In genomic region chr1:161096015-161096414, GRCh38 we compare ENCODE assay signal across 15 cellular contexts. TPM values are rescaled to one million over a fixed set of nuclear protein-coding genes. Genes with fewer than 3 reads are reported as not detected.
A peak's percentile ranks its signal among the peaks of the same experiment; 100 is the strongest.
DNase-seq lines count a peak whose midpoint lies in the region; ATAC-seq, FAIRE-seq and TF ChIP-seq lines count a peak whose summit lies in the region.
"Had no signal": no experiment of that assay in that cellular context is flagged by ENCODE, and none has a peak within 500 bp of the region (broad histone marks: within the 10 kb centered on the region; RNA-seq: fewer than 3 reads in every experiment).

No MANE protein-coding gene starts in this region.

- H3K36me3 ChIP-seq in left ventricle myocardium inferior (peaks cover 2% of the 10 kb centered on the region), right atrium auricular region (peaks cover 7% of the 10 kb centered on the region), HEK293 (ENCODE audit: control insufficient read depth in 2 of 2, insufficient read depth in 1 of 2, low read length in 2 of 2) (peaks cover 4 to 24% of the 10 kb centered on the region in 2 experiments; a peak in 2 of 3 replicates), adipocyte (ENCODE audit: control insufficient read depth, insufficient read depth, low read length, severe bottlenecking) (peaks cover 15% of the 10 kb centered on the region), HepG2 (replicated peaks in 1 of 2; ENCODE audit: control insufficient read depth in 1 of 2, insufficient read depth in 2 of 2, low read length in 2 of 2) (peaks cover 0 to 3% of the 10 kb centered on the region in 2 experiments; a peak in 3 of 5 replicates)
- H3K36me3 ChIP-seq in effector memory CD4-positive, alpha-beta T cell (ENCODE audit: control insufficient read depth, insufficient read depth, low read length) = peaks cover 3% of the 10 kb centered on the region

- TF ChIP-seq CTCF in left ventricle myocardium inferior (IDR thresholded peaks at IDR 0.05; ENCODE audit: borderline replicate concordance) = no peak
- TF ChIP-seq CTCF in right atrium auricular region (IDR thresholded peaks at IDR 0.05) = no peak
- TF ChIP-seq CTCF in HEK293 (tag by site-specific recombination; IDR thresholded peaks at IDR 0.05) = no peak
- TF ChIP-seq CTCF in HepG2 (CRISPR knock-in tag; IDR thresholded peaks at IDR 0.05) = no peak

- in situ Hi-C loops in HepG2 (cut with HindIII; ENCODE audit: extremely low pct_ligation_motif_present, low pct_unique_long_range_greater_than_20kb) = loop anchor here (10.0 kb wide), 1 partner anchor 101 kb away; no protein-coding TSS in a partner anchor

- no peak for ATAC-seq in HepG2

- H3K27ac ChIP-seq in left ventricle myocardium inferior (replicated peaks) (peak overlapping the region; percentile 74), right atrium auricular region (no peak overlapping the region), HEK293 (ENCODE audit: extremely low read depth, low read depth, low read length) (no peak overlapping the region), HepG2 (ENCODE audit: extremely low read length, insufficient read depth, low read length) (no peak overlapping the region)
- no peak overlapping the region for H3K27ac ChIP-seq in effector memory CD4-positive, alpha-beta T cell (ENCODE audit: insufficient read depth, low read length, poor library complexity, severe bottlenecking)

- H3K79me2 ChIP-seq in HepG2 (ENCODE audit: insufficient read depth, low read length) = no peaks in the 10 kb centered on the region

- TF ChIP-seq EP300 in HepG2 (IDR thresholded peaks at IDR 0.05; ENCODE audit: low read depth in 2 of 2, low read length in 2 of 2) (no peak), HepG2 (CRISPR knock-in tag; IDR thresholded peaks at IDR 0.05; ENCODE audit: borderline replicate concordance) (no peak)

- TF ChIP-seq RAD21 in HepG2 (CRISPR knock-in tag; IDR thresholded peaks at IDR 0.05) = no peak

- CTCF ChIA-PET in HEK293 (lab: Yijun Ruan, JAX) = interaction anchor here (0.6 to 4.5 kb wide), 9 partner anchors 24 to 261 kb away, joined by 3 to 60 read pairs (median 9); partner anchors contain the start of genes ARHGAP30, F11R and USF1
- CTCF ChIA-PET in HepG2 (lab: Yijun Ruan, JAX; ENCODE audit: low intra/inter-chr PET ratio, low total read pairs) = interaction anchor here (3.3 kb wide), 1 partner anchor 23 kb away, joined by 50 read pairs; no protein-coding TSS in a partner anchor

- H3K4me2 ChIP-seq in HepG2 (ENCODE audit: low read depth, low read length) = no peak overlapping the region

- no peak overlapping the region for H3K4me3 ChIP-seq in left ventricle myocardium inferior
- no peak overlapping the region for H3K4me3 ChIP-seq in right atrium auricular region
- no peak overlapping the region for H3K4me3 ChIP-seq in HEK293 (ENCODE audit: low read depth, low read length)
- no peak overlapping the region for H3K4me3 ChIP-seq in adipocyte (ENCODE audit: low read length)
- H3K4me3 ChIP-seq in HepG2 (replicated peaks in 1 of 3; ENCODE audit: insufficient read depth in 1 of 3, low read depth in 2 of 3, low read length in 3 of 3) = no peak overlapping the region
- H3K4me3 ChIP-seq in effector memory CD4-positive, alpha-beta T cell (ENCODE audit: insufficient read depth, low read depth, low read length, poor library complexity, severe bottlenecking) = no peak overlapping the region

- no peaks in the 10 kb centered on the region for H4K20me1 ChIP-seq in HepG2 (ENCODE audit: insufficient read depth, low read length)

- no peak overlapping the region for H2AFZ ChIP-seq in HepG2 (ENCODE audit: low read length)

- H3K27me3 ChIP-seq in left ventricle myocardium inferior (ENCODE audit: low read depth) = no peaks in the 10 kb centered on the region
- no peaks in the 10 kb centered on the region for H3K27me3 ChIP-seq in right atrium auricular region
- no peaks in the 10 kb centered on the region for H3K27me3 ChIP-seq in adipocyte (replicated peaks; ENCODE audit: control insufficient read depth, insufficient read depth, low read length)
- H3K27me3 ChIP-seq in HepG2 (ENCODE audit: control insufficient read depth in 1 of 2, insufficient read depth in 2 of 2, low read length in 2 of 2) = peaks cover 0 to 15% of the 10 kb centered on the region in 2 experiments; a peak in 2 of 5 replicates
- no peaks in the 10 kb centered on the region for H3K27me3 ChIP-seq in effector memory CD4-positive, alpha-beta T cell (replicated peaks; ENCODE audit: control insufficient read depth, insufficient read depth, low read length, poor library complexity, severe bottlenecking)

- DNase-seq in left ventricle myocardium inferior = no peak
- DNase-seq in right atrium auricular region (ENCODE audit: low spot score) = no peak
- no peak for DNase-seq in adipocyte (ENCODE audit: low read depth)
- no peak for DNase-seq in HK-2 (ENCODE audit: unreplicated experiment)
- DNase-seq in globus pallidus (ENCODE audit: low spot score) = no peak
- no peak for DNase-seq in HepG2 (ENCODE audit: low spot score)
- DNase-seq in effector memory CD4-positive, alpha-beta T cell = no peak
- DNase-seq: ACHN, NCI-H1092, NCI-H526, SIG-M5 had no signal

- no peak for TF ChIP-seq POLR2A in HepG2 (IDR thresholded peaks at IDR 0.05; ENCODE audit: insufficient read depth in 1 of 2, low read depth in 2 of 2, low read length in 2 of 2)

- no peaks in the 10 kb centered on the region for H3K9me3 ChIP-seq in left ventricle myocardium inferior (replicated peaks)
- H3K9me3 ChIP-seq in right atrium auricular region = no peaks in the 10 kb centered on the region
- H3K9me3 ChIP-seq in HEK293 (ENCODE audit: control insufficient read depth, insufficient read depth, low read depth, low read length) = no peaks in the 10 kb centered on the region
- no peaks in the 10 kb centered on the region for H3K9me3 ChIP-seq in adipocyte (ENCODE audit: control insufficient read depth, low read length)
- no peaks in the 10 kb centered on the region for H3K9me3 ChIP-seq in HepG2 (ENCODE audit: low read length)
- H3K9me3 ChIP-seq in effector memory CD4-positive, alpha-beta T cell (ENCODE audit: control insufficient read depth, low read length) = no peaks in the 10 kb centered on the region

- intact Hi-C loops in left ventricle myocardium inferior (cut with micrococcal nuclease) = loop anchor here (5.0 kb wide), 1 partner anchor 99 kb away; no protein-coding TSS in a partner anchor
- intact Hi-C loops in HepG2 (cut with micrococcal nuclease; ENCODE audit: unreplicated experiment) = loop anchor here (2.0 kb wide), 2 partner anchors 43 to 99 kb away; no protein-coding TSS in a partner anchor

- POLR2A ChIA-PET in HEK293 (lab: Yijun Ruan, JAX) = no interaction called here
- POLR2A ChIA-PET in HepG2 (lab: Yijun Ruan, JAX) = no interaction called here

- peaks cover 40% of the 10 kb centered on the region for H3K4me1 ChIP-seq in left ventricle myocardium inferior
- peaks cover 0 to 23% of the 10 kb centered on the region in 2 donors for H3K4me1 ChIP-seq in right atrium auricular region
- no peaks in the 10 kb centered on the region; the same call in 1 of the 2 replicates for H3K4me1 ChIP-seq in HEK293 (ENCODE audit: control insufficient read depth, insufficient read depth, low read length)
- peaks cover 48% of the 10 kb centered on the region for H3K4me1 ChIP-seq in adipocyte (ENCODE audit: control insufficient read depth, insufficient read depth, low read length)
- peaks cover 15% of the 10 kb centered on the region for H3K4me1 ChIP-seq in HepG2 (ENCODE audit: insufficient read depth, low read length)
- no peaks in the 10 kb centered on the region for H3K4me1 ChIP-seq in effector memory CD4-positive, alpha-beta T cell (ENCODE audit: control insufficient read depth, insufficient read depth, low read length, poor library complexity, severe bottlenecking)

- WGBS in HepG2 (ENCODE audit: low lambda C conversion rate) = 36% methylated on average over 1 of the region's 2 CpGs

- H3K9ac ChIP-seq in adipocyte (ENCODE audit: low read length) = peak overlapping the region; percentile 1
- H3K9ac ChIP-seq in HepG2 (ENCODE audit: insufficient read depth, low read depth, low read length) = no peak overlapping the region

- no peak for FAIRE-seq in HepG2 (lab: Jason Lieb, UNC)
- FAIRE-seq: bronchial epithelial cell had no signal

- BruUV-seq in HepG2 (replicated peaks; lab: Mats Ljungman, UMichigan) = no TSS peak

RNA-seq across cellular contexts. Expression of gene KLHDC9, which starts 2.1 kb away (rescaled TPM):
- total RNA-seq in left ventricle myocardium inferior (9.1 TPM), right atrium auricular region (1 to 10 TPM; 2.9 to 7.8 TPM), HepG2 (2016; rRNA removed; fragmentation: Illumina TruSeq; extraction: Trizol) (2.9 and 4.0 TPM in 2 replicates)
- 3.2 and 6.6 TPM in 2 replicates for total RNA-seq in HepG2 (2016; cell fraction: cytosol; rRNA removed; fragmentation: Illumina TruSeq; extraction: Trizol; ENCODE audit: low read depth)
- 3.0 and 3.4 TPM in 2 replicates for total RNA-seq in HepG2 (2016; cell fraction: insoluble cytoplasmic fraction; rRNA removed; fragmentation: Illumina TruSeq; extraction: Trizol)
- 4.4 and 4.5 TPM in 2 replicates for total RNA-seq in HepG2 (2016; cell fraction: membrane; rRNA removed; fragmentation: Illumina TruSeq; extraction: Trizol)
- 1.6 and 2.4 TPM in 2 replicates for total RNA-seq in HepG2 (2016; cell fraction: nucleus; rRNA removed; fragmentation: Illumina TruSeq; extraction: Trizol)
- 2.6 and 2.9 TPM in 2 replicates for polyA plus RNA-seq in HepG2 (2011; rRNA removed)
- 2.1 and 2.2 TPM in 2 replicates for polyA plus RNA-seq in HepG2 (2011; cell fraction: cytosol; rRNA removed)
- 3.6 and 5.0 TPM in 2 replicates for polyA plus RNA-seq in HepG2 (2011; cell fraction: nucleus; rRNA removed)
- polyA plus RNA-seq in HepG2 (2012) = 1.2 and 1.6 TPM in 2 replicates
- 3.9 and 4.2 TPM in 2 replicates for polyA plus RNA-seq in HepG2 (2016; cell fraction: cytosol; fragmentation: Illumina TruSeq; extraction: Trizol; ENCODE audit: low read depth)
- polyA plus RNA-seq in HepG2 (2016; cell fraction: insoluble cytoplasmic fraction; fragmentation: Illumina TruSeq; extraction: Trizol; ENCODE audit: low read depth) = 2.9 and 3.2 TPM in 2 replicates
- polyA plus RNA-seq in HepG2 (2016; cell fraction: membrane; fragmentation: Illumina TruSeq; extraction: Trizol; ENCODE audit: low read depth) = 3.3 and 4.6 TPM in 2 replicates
- 2.6 and 3.4 TPM in 2 replicates for polyA plus RNA-seq in HepG2 (2016; cell fraction: nucleus; fragmentation: Illumina TruSeq; extraction: Trizol; ENCODE audit: insufficient read depth, low read depth)
- polyA minus RNA-seq in HepG2 (2011; rRNA and poly(A)+ RNA removed; ENCODE audit: low replicate concordance) = 0.22 and 1.7 TPM in 2 replicates
- 0.88 TPM in 1 of 2 replicates, not detected in the other for polyA minus RNA-seq in HepG2 (2011; cell fraction: cytosol; rRNA and poly(A)+ RNA removed)
- polyA minus RNA-seq in HepG2 (2011; cell fraction: nucleus; rRNA and poly(A)+ RNA removed) = not detected in 2 replicates
- total RNA-seq: activated T-helper 1 cell treated with anti-CD3 and anti-CD28 coated beads, Interleukin-12 subunit alpha, Interleukin-12 subunit beta, Interleukin-2, Interleukin-4 antibody, amounts not matched to agents 30 ng/mL and 10 ng/mL and 1 ng/mL, durations not matched to agents 14 hours and 24 hours and 36 hours had no signal

RNA-seq across cellular contexts. Expression of gene NECTIN4, which starts 6.7 kb away (rescaled TPM):
- total RNA-seq in left ventricle myocardium inferior = not detected
- under 1 TPM in 1 of 2 donors, not detected in 1; 0.75 TPM for total RNA-seq in right atrium auricular region
- 12.3 and 12.4 TPM in 2 replicates for total RNA-seq in HepG2 (2016; rRNA removed; fragmentation: Illumina TruSeq; extraction: Trizol)
- total RNA-seq in HepG2 (2016; cell fraction: cytosol; rRNA removed; fragmentation: Illumina TruSeq; extraction: Trizol; ENCODE audit: low read depth) = 5.2 and 6.1 TPM in 2 replicates
- 11.2 and 11.6 TPM in 2 replicates for total RNA-seq in HepG2 (2016; cell fraction: insoluble cytoplasmic fraction; rRNA removed; fragmentation: Illumina TruSeq; extraction: Trizol)
- total RNA-seq in HepG2 (2016; cell fraction: membrane; rRNA removed; fragmentation: Illumina TruSeq; extraction: Trizol) = 16.6 and 17.2 TPM in 2 replicates
- total RNA-seq in HepG2 (2016; cell fraction: nucleus; rRNA removed; fragmentation: Illumina TruSeq; extraction: Trizol) = 7.8 and 11.8 TPM in 2 replicates
- polyA plus RNA-seq in HepG2 (2011; rRNA removed) = 5.9 and 9.2 TPM in 2 replicates
- 7.8 and 14.6 TPM in 2 replicates for polyA plus RNA-seq in HepG2 (2011; cell fraction: cytosol; rRNA removed)
- 5.3 and 7.3 TPM in 2 replicates for polyA plus RNA-seq in HepG2 (2011; cell fraction: nucleus; rRNA removed)
- polyA plus RNA-seq in HepG2 (2012) = 4.5 and 7.4 TPM in 2 replicates
- 3.2 and 3.6 TPM in 2 replicates for polyA plus RNA-seq in HepG2 (2016; cell fraction: cytosol; fragmentation: Illumina TruSeq; extraction: Trizol; ENCODE audit: low read depth)
- polyA plus RNA-seq in HepG2 (2016; cell fraction: insoluble cytoplasmic fraction; fragmentation: Illumina TruSeq; extraction: Trizol; ENCODE audit: low read depth) = 8.1 and 8.9 TPM in 2 replicates
- polyA plus RNA-seq in HepG2 (2016; cell fraction: membrane; fragmentation: Illumina TruSeq; extraction: Trizol; ENCODE audit: low read depth) = 8.1 and 9.9 TPM in 2 replicates
- 10.0 and 12.0 TPM in 2 replicates for polyA plus RNA-seq in HepG2 (2016; cell fraction: nucleus; fragmentation: Illumina TruSeq; extraction: Trizol; ENCODE audit: insufficient read depth, low read depth)
- polyA minus RNA-seq in HepG2 (2011; rRNA and poly(A)+ RNA removed; ENCODE audit: low replicate concordance) = 0.30 and 21.8 TPM in 2 replicates
- 1.8 and 6.0 TPM in 2 replicates for polyA minus RNA-seq in HepG2 (2011; cell fraction: cytosol; rRNA and poly(A)+ RNA removed)
- 5.8 and 10.3 TPM in 2 replicates for polyA minus RNA-seq in HepG2 (2011; cell fraction: nucleus; rRNA and poly(A)+ RNA removed)
- total RNA-seq: activated T-helper 1 cell treated with anti-CD3 and anti-CD28 coated beads, Interleukin-12 subunit alpha, Interleukin-12 subunit beta, Interleukin-2, Interleukin-4 antibody, amounts not matched to agents 30 ng/mL and 10 ng/mL and 1 ng/mL, durations not matched to agents 14 hours and 24 hours and 36 hours; temporal lobe had no signal

RNA-seq across cellular contexts. Expression of gene PFDN2, which starts 21.8 kb away (rescaled TPM):
- total RNA-seq in left ventricle myocardium inferior (62.5 TPM), right atrium auricular region (10 to 100 TPM; 39.9 to 42.2 TPM), HepG2 (2016; rRNA removed; fragmentation: Illumina TruSeq; extraction: Trizol) (63.6 and 90.3 TPM in 2 replicates)
- total RNA-seq in HepG2 (2016; cell fraction: cytosol; rRNA removed; fragmentation: Illumina TruSeq; extraction: Trizol; ENCODE audit: low read depth) = 42.8 and 47.2 TPM in 2 replicates
- total RNA-seq in HepG2 (2016; cell fraction: insoluble cytoplasmic fraction; rRNA removed; fragmentation: Illumina TruSeq; extraction: Trizol) = 69.1 and 94.1 TPM in 2 replicates
- total RNA-seq in HepG2 (2016; cell fraction: membrane; rRNA removed; fragmentation: Illumina TruSeq; extraction: Trizol) = 38.8 and 43.9 TPM in 2 replicates
- total RNA-seq in HepG2 (2016; cell fraction: nucleus; rRNA removed; fragmentation: Illumina TruSeq; extraction: Trizol) = 22.5 and 26.3 TPM in 2 replicates
- polyA plus RNA-seq in HepG2 (2011; rRNA removed) = 51.0 and 62.6 TPM in 2 replicates
- polyA plus RNA-seq in HepG2 (2011; cell fraction: cytosol; rRNA removed) = 106 and 118 TPM in 2 replicates
- polyA plus RNA-seq in HepG2 (2011; cell fraction: nucleus; rRNA removed) = 15.6 and 18.7 TPM in 2 replicates
- 89.3 and 89.5 TPM in 2 replicates for polyA plus RNA-seq in HepG2 (2012)
- 34.9 and 42.4 TPM in 2 replicates for polyA plus RNA-seq in HepG2 (2016; cell fraction: cytosol; fragmentation: Illumina TruSeq; extraction: Trizol; ENCODE audit: low read depth)
- polyA plus RNA-seq in HepG2 (2016; cell fraction: insoluble cytoplasmic fraction; fragmentation: Illumina TruSeq; extraction: Trizol; ENCODE audit: low read depth) = 172 and 184 TPM in 2 replicates
- 42.5 and 42.9 TPM in 2 replicates for polyA plus RNA-seq in HepG2 (2016; cell fraction: membrane; fragmentation: Illumina TruSeq; extraction: Trizol; ENCODE audit: low read depth)
- 86.6 and 87.7 TPM in 2 replicates for polyA plus RNA-seq in HepG2 (2016; cell fraction: nucleus; fragmentation: Illumina TruSeq; extraction: Trizol; ENCODE audit: insufficient read depth, low read depth)
- polyA minus RNA-seq in HepG2 (2011; rRNA and poly(A)+ RNA removed; ENCODE audit: low replicate concordance) = 5.2 and 9.4 TPM in 2 replicates
- polyA minus RNA-seq in HepG2 (2011; cell fraction: cytosol; rRNA and poly(A)+ RNA removed) = 13.5 and 14.1 TPM in 2 replicates
- 6.7 and 7.2 TPM in 2 replicates for polyA minus RNA-seq in HepG2 (2011; cell fraction: nucleus; rRNA and poly(A)+ RNA removed)

RNA-seq across cellular contexts. Expression of gene NIT1, which starts 21.9 kb away (rescaled TPM):
- total RNA-seq in left ventricle myocardium inferior (31.9 TPM), right atrium auricular region (10 to 100 TPM; 19.1 to 26.0 TPM), HepG2 (2016; rRNA removed; fragmentation: Illumina TruSeq; extraction: Trizol) (30.0 and 31.0 TPM in 2 replicates)
- total RNA-seq in HepG2 (2016; cell fraction: cytosol; rRNA removed; fragmentation: Illumina TruSeq; extraction: Trizol; ENCODE audit: low read depth) = 7.1 and 7.8 TPM in 2 replicates
- total RNA-seq in HepG2 (2016; cell fraction: insoluble cytoplasmic fraction; rRNA removed; fragmentation: Illumina TruSeq; extraction: Trizol) = 27.7 and 32.6 TPM in 2 replicates
- 12.3 and 13.2 TPM in 2 replicates for total RNA-seq in HepG2 (2016; cell fraction: membrane; rRNA removed; fragmentation: Illumina TruSeq; extraction: Trizol)
- 29.0 and 31.9 TPM in 2 replicates for total RNA-seq in HepG2 (2016; cell fraction: nucleus; rRNA removed; fragmentation: Illumina TruSeq; extraction: Trizol)
- 22.7 and 29.2 TPM in 2 replicates for polyA plus RNA-seq in HepG2 (2011; rRNA removed)
- polyA plus RNA-seq in HepG2 (2011; cell fraction: cytosol; rRNA removed) = 20.1 and 24.6 TPM in 2 replicates
- 86.9 and 94.3 TPM in 2 replicates for polyA plus RNA-seq in HepG2 (2011; cell fraction: nucleus; rRNA removed)
- 28.0 and 30.9 TPM in 2 replicates for polyA plus RNA-seq in HepG2 (2012)
- 7.2 and 7.6 TPM in 2 replicates for polyA plus RNA-seq in HepG2 (2016; cell fraction: cytosol; fragmentation: Illumina TruSeq; extraction: Trizol; ENCODE audit: low read depth)
- polyA plus RNA-seq in HepG2 (2016; cell fraction: insoluble cytoplasmic fraction; fragmentation: Illumina TruSeq; extraction: Trizol; ENCODE audit: low read depth) = 35.3 and 36.4 TPM in 2 replicates
- 8.8 and 9.8 TPM in 2 replicates for polyA plus RNA-seq in HepG2 (2016; cell fraction: membrane; fragmentation: Illumina TruSeq; extraction: Trizol; ENCODE audit: low read depth)
- 46.7 and 52.4 TPM in 2 replicates for polyA plus RNA-seq in HepG2 (2016; cell fraction: nucleus; fragmentation: Illumina TruSeq; extraction: Trizol; ENCODE audit: insufficient read depth, low read depth)
- polyA minus RNA-seq in HepG2 (2011; rRNA and poly(A)+ RNA removed; ENCODE audit: low replicate concordance) = 42.0 and 54.5 TPM in 2 replicates
- polyA minus RNA-seq in HepG2 (2011; cell fraction: cytosol; rRNA and poly(A)+ RNA removed) = 9.2 and 9.4 TPM in 2 replicates
- 23.0 and 26.6 TPM in 2 replicates for polyA minus RNA-seq in HepG2 (2011; cell fraction: nucleus; rRNA and poly(A)+ RNA removed)

RNA-seq across cellular contexts. Expression of gene ARHGAP30, which starts 26.3 kb away (rescaled TPM):
- total RNA-seq in left ventricle myocardium inferior = 2.4 TPM
- total RNA-seq in right atrium auricular region = 1 to 10 TPM; 1.4 to 4.6 TPM
- total RNA-seq in HepG2 (2016; rRNA removed; fragmentation: Illumina TruSeq; extraction: Trizol) = 0.20 TPM in 1 of 2 replicates, not detected in the other
- not detected in 2 replicates for total RNA-seq in HepG2 (2016; cell fraction: cytosol; rRNA removed; fragmentation: Illumina TruSeq; extraction: Trizol; ENCODE audit: low read depth)
- total RNA-seq in HepG2 (2016; cell fraction: insoluble cytoplasmic fraction; rRNA removed; fragmentation: Illumina TruSeq; extraction: Trizol) = 0.07 and 0.37 TPM in 2 replicates
- not detected in 2 replicates for total RNA-seq in HepG2 (2016; cell fraction: membrane; rRNA removed; fragmentation: Illumina TruSeq; extraction: Trizol)
- total RNA-seq in HepG2 (2016; cell fraction: nucleus; rRNA removed; fragmentation: Illumina TruSeq; extraction: Trizol) = 0.16 and 0.34 TPM in 2 replicates
- 0.13 and 0.17 TPM in 2 replicates for polyA plus RNA-seq in HepG2 (2011; rRNA removed)
- polyA plus RNA-seq in HepG2 (2011; cell fraction: cytosol; rRNA removed) = 0.04 and 0.05 TPM in 2 replicates
- polyA plus RNA-seq in HepG2 (2011; cell fraction: nucleus; rRNA removed) = 0.61 and 0.68 TPM in 2 replicates
- polyA plus RNA-seq in HepG2 (2012) = 0.16 and 0.21 TPM in 2 replicates
- 0.03 TPM in 1 of 2 replicates, not detected in the other for polyA plus RNA-seq in HepG2 (2016; cell fraction: cytosol; fragmentation: Illumina TruSeq; extraction: Trizol; ENCODE audit: low read depth)
- polyA plus RNA-seq in HepG2 (2016; cell fraction: insoluble cytoplasmic fraction; fragmentation: Illumina TruSeq; extraction: Trizol; ENCODE audit: low read depth) = 0.07 and 0.09 TPM in 2 replicates
- polyA plus RNA-seq in HepG2 (2016; cell fraction: membrane; fragmentation: Illumina TruSeq; extraction: Trizol; ENCODE audit: low read depth) = 0.03 and 0.05 TPM in 2 replicates
- 0.46 and 0.75 TPM in 2 replicates for polyA plus RNA-seq in HepG2 (2016; cell fraction: nucleus; fragmentation: Illumina TruSeq; extraction: Trizol; ENCODE audit: insufficient read depth, low read depth)
- polyA minus RNA-seq in HepG2 (2011; rRNA and poly(A)+ RNA removed; ENCODE audit: low replicate concordance) = 0.02 and 0.09 TPM in 2 replicates
- polyA minus RNA-seq in HepG2 (2011; cell fraction: cytosol; rRNA and poly(A)+ RNA removed) = not detected in 2 replicates
- polyA minus RNA-seq in HepG2 (2011; cell fraction: nucleus; rRNA and poly(A)+ RNA removed) = 0.13 and 1.2 TPM in 2 replicates
